ENCODE assay signal across 8 cellular contexts in genomic region chr6:136762022-136762975, GRCh38. TPM values are rescaled to one million over a fixed set of nuclear protein-coding genes. Genes with fewer than 3 reads are reported as not detected.
DNase-seq lines count a peak whose midpoint lies in the region; ATAC-seq and TF ChIP-seq lines count a peak whose summit lies in the region.
"Had no signal": no experiment of that assay in that cellular context is flagged by ENCODE, and none has a peak within 500 bp of the region (broad histone marks: within the 10 kb centered on the region; RNA-seq: fewer than 3 reads in every experiment).

No MANE protein-coding gene starts in this region.

- ATAC-seq in T-helper 17 cell (peak; percentile 21), HG02588 (IDR thresholded peaks at IDR 0.05; ENCODE audit: unreplicated experiment) (no peak)

- H3K27me3 ChIP-seq in left ventricle myocardium inferior (ENCODE audit: low read depth) (no peaks in the 10 kb centered on the region), spleen (replicated peaks in 1 of 7) (no peaks in the 10 kb centered on the region)

- CTCF ChIA-PET in HEK293 (lab: Yijun Ruan, JAX) = interaction anchor here (0.9 to 2.7 kb wide), 4 partner anchors 25 to 66 kb away, joined by 3 to 11 read pairs (median 3); partner anchors contain the start of gene MAP3K5

- H3K36me3 Mint-ChIP-seq in T-helper 17 cell (ENCODE audit: low read depth) = no peaks in the 10 kb centered on the region

- peaks cover 13% of the 10 kb centered on the region for H3K4me1 ChIP-seq in HEK293 (ENCODE audit: control insufficient read depth, insufficient read depth, low read length)
- peaks cover 78% of the 10 kb centered on the region for H3K4me1 ChIP-seq in left ventricle myocardium inferior
- H3K4me1 ChIP-seq in spleen = peaks cover 62 to 100% (median 77%) of the 10 kb centered on the region in 6 donors

- DNase-seq in T-helper 17 cell = no peak
- no peak for DNase-seq in left ventricle myocardium inferior
- no peak for DNase-seq in spleen
- no peak for DNase-seq in lower leg skin (ENCODE audit: low spot score in 2 of 2)
- DNase-seq in glomerular visceral epithelial cell (ENCODE audit: extremely low spot score) = no peak
- DNase-seq: effector CD8-positive, alpha-beta T cell had no signal

- POLR2A ChIA-PET in HEK293 (lab: Yijun Ruan, JAX) = no interaction called here

- H3K27me3 Mint-ChIP-seq in T-helper 17 cell = no peaks in the 10 kb centered on the region

- intact Hi-C loops in left ventricle myocardium inferior (cut with micrococcal nuclease) = no loop called here
- intact Hi-C loops in spleen (cut with DNase I; ENCODE audit: low total_unique reads) = no loop called here
- intact Hi-C loops in lower leg skin (cut with DNase I; ENCODE audit: low total_unique reads) = no loop called here

- H3K27ac ChIP-seq in HEK293 (ENCODE audit: extremely low read depth, low read depth, low read length) (no peak overlapping the region; the same call in 1 of the 2 replicates), left ventricle myocardium inferior (replicated peaks) (peak overlapping the region; percentile 91), spleen (peak overlapping the region; percentile 55 to 91 (median 80))

- WGBS in spleen, 5 donors = 41 to 47% (median 44%) methylated on average over 3 of the region's 3 CpGs
- 44 to 53% methylated on average over 3 of the region's 3 CpGs for WGBS in lower leg skin, 2 donors

- TF ChIP-seq POLR2A in spleen (IDR thresholded peaks at IDR 0.05) (no peak), lower leg skin (IDR thresholded peaks at IDR 0.05) (no peak)

- H3K9me3 ChIP-seq in HEK293 (ENCODE audit: control insufficient read depth, insufficient read depth, low read depth, low read length) (no peaks in the 10 kb centered on the region), T-helper 17 cell (ENCODE audit: control insufficient read depth, low read length, poor library complexity, severe bottlenecking) (no peaks in the 10 kb centered on the region), left ventricle myocardium inferior (replicated peaks) (no peaks in the 10 kb centered on the region), spleen (no peaks in the 10 kb centered on the region)

- no peak for TF ChIP-seq CTCF in HEK293 (tag by site-specific recombination; IDR thresholded peaks at IDR 0.05)
- no peak for TF ChIP-seq CTCF in left ventricle myocardium inferior (IDR thresholded peaks at IDR 0.05; ENCODE audit: borderline replicate concordance)
- TF ChIP-seq CTCF in spleen (IDR thresholded peaks at IDR 0.05 in 8 of 11, conservative IDR thresholded peaks at IDR 0.05 in 3 of 11) = no peak
- no peak for TF ChIP-seq CTCF in lower leg skin (IDR thresholded peaks at IDR 0.05)

- H3K27ac Mint-ChIP-seq in T-helper 17 cell = peak overlapping the region; percentile 98

- peaks cover 53% of the 10 kb centered on the region for H3K4me1 Mint-ChIP-seq in T-helper 17 cell

- H3K36me3 ChIP-seq in HEK293 (ENCODE audit: control insufficient read depth in 2 of 2, insufficient read depth in 1 of 2, low read length in 2 of 2) (no peaks in the 10 kb centered on the region), left ventricle myocardium inferior (no peaks in the 10 kb centered on the region), spleen (no peaks in the 10 kb centered on the region)

- H3K4me3 ChIP-seq in HEK293 (ENCODE audit: low read depth, low read length) (no peak overlapping the region), left ventricle myocardium inferior (peak overlapping the region; percentile 45), spleen (peak overlapping the region in 4 of 8 donors; percentile 2 to 25 (median 8)), lower leg skin (ENCODE audit: low read depth, poor library complexity, severe bottlenecking) (no peak overlapping the region)

- peak overlapping the region; percentile 92 for H3K4me3 Mint-ChIP-seq in T-helper 17 cell

TF ChIP-seq in HEK293, 187 proteins besides CTCF, POLR2A, EP300 and RAD21:
- TF ChIP-seq PRDM1 (tag by site-specific recombination; IDR thresholded peaks at IDR 0.05) (no peak), ZBTB49 (tag by site-specific recombination; IDR thresholded peaks at IDR 0.05; ENCODE audit: low read depth) (peak; percentile 85), PRDM4 (tag by site-specific recombination; IDR thresholded peaks at IDR 0.05) (peak; percentile 85)
- TF ChIP-seq, protein P1, sequence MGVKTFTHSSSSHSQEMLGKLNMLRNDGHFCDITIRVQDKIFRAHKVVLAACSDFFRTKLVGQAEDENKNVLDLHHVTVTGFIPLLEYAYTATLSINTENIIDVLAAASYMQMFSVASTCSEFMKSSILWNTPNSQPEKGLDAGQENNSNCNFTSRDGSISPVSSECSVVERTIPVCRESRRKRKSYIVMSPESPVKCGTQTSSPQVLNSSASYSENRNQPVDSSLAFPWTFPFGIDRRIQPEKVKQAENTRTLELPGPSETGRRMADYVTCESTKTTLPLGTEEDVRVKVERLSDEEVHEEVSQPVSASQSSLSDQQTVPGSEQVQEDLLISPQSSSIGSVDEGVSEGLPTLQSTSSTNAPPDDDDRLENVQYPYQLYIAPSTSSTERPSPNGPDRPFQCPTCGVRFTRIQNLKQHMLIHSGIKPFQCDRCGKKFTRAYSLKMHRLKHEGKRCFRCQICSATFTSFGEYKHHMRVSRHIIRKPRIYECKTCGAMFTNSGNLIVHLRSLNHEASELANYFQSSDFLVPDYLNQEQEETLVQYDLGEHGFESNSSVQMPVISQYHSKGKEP (tag by site-specific recombination; IDR thresholded peaks at IDR 0.05) = peak; percentile 56; the same call in 1 of the 2 replicates

RNA-seq across cellular contexts. Expression of gene MAP3K5, which starts 30.0 kb away (rescaled TPM):
- 10 to 100 TPM; 35.6 to 40.3 TPM for total RNA-seq in T-helper 17 cell
- total RNA-seq in left ventricle myocardium inferior = 44.1 TPM
- 10 to 100 TPM; 28.8 to 55.0 (median 39.3) TPM for total RNA-seq in spleen
- 1 to 10 TPM; 7.2 to 9.8 (median 8.4) TPM for polyA plus RNA-seq in spleen
- 10 to 100 TPM; 18.9 to 35.2 (median 27.0) TPM for total RNA-seq in lower leg skin
